Comparison of ENCODE assay signal across 21 cellular contexts in genomic region chrX:131942045-131942444, GRCh38.
A peak's percentile ranks its signal among the peaks of the same experiment; 100 is the strongest.
DNase-seq lines count a peak whose midpoint lies in the region; ATAC-seq, FAIRE-seq and TF ChIP-seq lines count a peak whose summit lies in the region.
"Had no signal": no experiment of that assay in that cellular context is flagged by ENCODE, and none has a peak within 500 bp of the region (broad histone marks: within the 10 kb centered on the region; RNA-seq: fewer than 3 reads in every experiment).

No MANE protein-coding gene starts in this region.

- TF ChIP-seq POLR2A in K562 (conservative IDR thresholded peaks at IDR 0.05) = no peak

- H3K36me3 ChIP-seq in astrocyte (ENCODE audit: insufficient read depth, low read length) (no peaks in the 10 kb centered on the region), K562 (ENCODE audit: control insufficient read depth, insufficient read depth, low read length) (no peaks in the 10 kb centered on the region)
- H3K36me3 ChIP-seq: BLaER1 treated with 17β-estradiol and CSF1 and Interleukin-3, amounts not matched to agents 10 nM and 100 nM had no signal

- WGBS in K562 (ENCODE audit: insufficient coverage, low coverage, missing lambda C conversion rate) = 9% methylated on average over 2 of the region's 2 CpGs

- H3K4me1 ChIP-seq in astrocyte (ENCODE audit: insufficient read depth, low read length) = no peaks in the 10 kb centered on the region
- peaks cover 0 to 27% of the 10 kb centered on the region in 2 experiments; a peak in 3 of 5 replicates for H3K4me1 ChIP-seq in K562 (replicated peaks in 1 of 2; ENCODE audit: control insufficient read depth in 2 of 2, insufficient read depth in 2 of 2, low read length in 2 of 2)
- H3K4me1 ChIP-seq: A549; BLaER1 treated with 17β-estradiol and CSF1 and Interleukin-3, amounts not matched to agents 10 nM and 100 nM; Caco-2 had no signal

- FAIRE-seq in astrocyte (lab: Jason Lieb, UNC) (peak; percentile 39), K562 (lab: Jason Lieb, UNC) (no peak)
- FAIRE-seq: D721Med, GM12892, GM18507 had no signal

- no TSS peak for BruUV-seq in K562 (replicated peaks; lab: Mats Ljungman, UMichigan)

- H3K4me3 ChIP-seq in astrocyte (ENCODE audit: insufficient read depth, low read depth, low read length) (no peak overlapping the region), K562 (no peak overlapping the region)
- H3K4me3 ChIP-seq: A549; BLaER1 treated with 17β-estradiol and CSF1 and Interleukin-3, amounts not matched to agents 10 nM and 100 nM had no signal

- no peaks in the 10 kb centered on the region for H3K27me3 Mint-ChIP-seq in astrocyte (ENCODE audit: low read depth, unreplicated experiment)
- no peaks in the 10 kb centered on the region for H3K27me3 Mint-ChIP-seq in activated CD8-positive, alpha-beta memory T cell treated with anti-CD3 and anti-CD28 coated beads, Interleukin-2, amount 10 ng/mL, durations not matched to agents 7 days and 5 days
- H3K27me3 Mint-ChIP-seq: B cell; CD4-positive, alpha-beta T cell had no signal

- no peaks in the 10 kb centered on the region for H4K20me1 ChIP-seq in astrocyte (ENCODE audit: insufficient read depth, low read length)
- H4K20me1 ChIP-seq in K562 (replicated peaks; ENCODE audit: control insufficient read depth, insufficient read depth, low read length) = no peaks in the 10 kb centered on the region
- H4K20me1 ChIP-seq: BLaER1 treated with 17β-estradiol and CSF1 and Interleukin-3, amounts not matched to agents 10 nM and 100 nM had no signal

- CTCF ChIA-PET in K562 (lab: Yijun Ruan, JAX; ENCODE audit: low intra/inter-chr PET ratio) = no interaction called here
- CTCF ChIA-PET in activated CD8-positive, alpha-beta memory T cell treated with anti-CD3 and anti-CD28 coated beads, Interleukin-2, amount 10 ng/mL, durations not matched to agents 7 days and 5 days (lab: Charles Lee) = no interaction called here

- intact Hi-C loops in K562 (cut with micrococcal nuclease) = no loop called here

- H3K4me3 Mint-ChIP-seq in astrocyte (ENCODE audit: unreplicated experiment) = no peak overlapping the region
- no peak overlapping the region for H3K4me3 Mint-ChIP-seq in activated CD8-positive, alpha-beta memory T cell treated with anti-CD3 and anti-CD28 coated beads, Interleukin-2, amount 10 ng/mL, durations not matched to agents 7 days and 5 days
- H3K4me3 Mint-ChIP-seq: B cell; CD4-positive, alpha-beta T cell; CD8-positive, alpha-beta T cell had no signal

- no peaks in the 10 kb centered on the region for H3K79me2 ChIP-seq in astrocyte (ENCODE audit: insufficient read depth, low read length)
- H3K79me2 ChIP-seq in K562 (ENCODE audit: control insufficient read depth, insufficient read depth, low read length) = no peaks in the 10 kb centered on the region

- H3K27me3 ChIP-seq in astrocyte (ENCODE audit: insufficient read depth, low read length) (no peaks in the 10 kb centered on the region), K562 (ENCODE audit: control insufficient read depth in 2 of 2, insufficient read depth in 2 of 2, low read length in 2 of 2) (no peaks in the 10 kb centered on the region)

- TF ChIP-seq CTCF in astrocyte (IDR thresholded peaks at IDR 0.05; ENCODE audit: insufficient read depth, low read depth, low read length) (no peak), K562 (IDR thresholded peaks at IDR 0.05 in 2 of 3, conservative IDR thresholded peaks at IDR 0.05 in 1 of 3; ENCODE audit: insufficient read depth in 2 of 3, low read depth in 1 of 3, low read length in 3 of 3) (no peak)

- H3K27ac Mint-ChIP-seq in astrocyte (ENCODE audit: unreplicated experiment) = no peak overlapping the region
- no peak overlapping the region for H3K27ac Mint-ChIP-seq in activated CD8-positive, alpha-beta memory T cell treated with anti-CD3 and anti-CD28 coated beads, Interleukin-2, amount 10 ng/mL, durations not matched to agents 7 days and 5 days
- H3K27ac Mint-ChIP-seq: B cell; CD4-positive, alpha-beta T cell; CD8-positive, alpha-beta T cell had no signal

- no peak overlapping the region for H2AFZ ChIP-seq in astrocyte (ENCODE audit: low read depth, low read length)
- H2AFZ ChIP-seq in K562 (ENCODE audit: low read depth, low read length) = no peak overlapping the region

- H3K9me3 Mint-ChIP-seq in astrocyte (ENCODE audit: unreplicated experiment) = no peaks in the 10 kb centered on the region
- no peaks in the 10 kb centered on the region for H3K9me3 Mint-ChIP-seq in activated CD8-positive, alpha-beta memory T cell treated with anti-CD3 and anti-CD28 coated beads, Interleukin-2, amount 10 ng/mL, durations not matched to agents 7 days and 5 days (ENCODE audit: low read depth)
- H3K9me3 Mint-ChIP-seq: CD4-positive, alpha-beta T cell; CD8-positive, alpha-beta T cell had no signal

- DNase-seq in OCI-M1 (lab: John Stamatoyannopoulos, UW) (peak; percentile 37), astrocyte (ENCODE audit: low read depth) (no peak), K562 (ENCODE audit: extremely low read depth in 1 of 4, low spot score in 3 of 4) (peak in 1 of 4 experiments; percentile 30), SW 1271 (lab: John Stamatoyannopoulos, UW) (no peak), GM19240 (ENCODE audit: insufficient read length, low spot score) (no peak)
- DNase-seq in activated CD8-positive, alpha-beta memory T cell treated with anti-CD3 and anti-CD28 coated beads, Interleukin-2, amount 10 ng/mL, durations not matched to agents 7 days and 5 days = no peak
- DNase-seq: AML-193; Caco-2; Calu3; CD4-positive, alpha-beta T cell; CD8-positive, alpha-beta T cell; DMS79 treated with DMSO at 0.1 percent for 48 hours; GF-D8 had no signal

- TF ChIP-seq RAD21 in K562 (CRISPR knock-in tag; conservative IDR thresholded peaks at IDR 0.05 in 1 of 2, IDR thresholded peaks at IDR 0.05 in 1 of 2) = no peak

- H3K9me3 ChIP-seq in astrocyte (ENCODE audit: insufficient read depth, low read depth, low read length) (no peaks in the 10 kb centered on the region), K562 (replicated peaks; ENCODE audit: control insufficient read depth, insufficient read depth, low read depth, low read length) (no peaks in the 10 kb centered on the region)
- H3K9me3 ChIP-seq: A549, Caco-2 had no signal

- no peak for TF ChIP-seq EP300 in K562 (IDR thresholded peaks at IDR 0.05; ENCODE audit: low read length)

- H3K9me1 ChIP-seq in K562 (ENCODE audit: control insufficient read depth, insufficient read depth, low read length) = no peaks in the 10 kb centered on the region

- H3K4me2 ChIP-seq in astrocyte (ENCODE audit: low read length) (no peak overlapping the region), K562 (ENCODE audit: insufficient read depth, low read length) (no peak overlapping the region)
- H3K4me2 ChIP-seq: A549; BLaER1 treated with 17β-estradiol and CSF1 and Interleukin-3, amounts not matched to agents 10 nM and 100 nM had no signal

- no peak for ATAC-seq in K562
- no peak for ATAC-seq in activated CD8-positive, alpha-beta memory T cell treated with anti-CD3 and anti-CD28 coated beads, Interleukin-2, amount 10 ng/mL, durations not matched to agents 7 days and 5 days
- ATAC-seq: A549; CD8-positive, alpha-beta T cell had no signal

- POLR2A ChIA-PET in K562 (lab: Yijun Ruan, JAX) = no interaction called here

- in situ Hi-C loops in K562 (cut with MboI) = no loop called here

- H3K4me1 Mint-ChIP-seq in astrocyte (ENCODE audit: low read depth, unreplicated experiment) = peaks cover 2% of the 10 kb centered on the region
- no peaks in the 10 kb centered on the region for H3K4me1 Mint-ChIP-seq in activated CD8-positive, alpha-beta memory T cell treated with anti-CD3 and anti-CD28 coated beads, Interleukin-2, amount 10 ng/mL, durations not matched to agents 7 days and 5 days
- H3K4me1 Mint-ChIP-seq: B cell had no signal

- H3K27ac ChIP-seq in astrocyte (ENCODE audit: low read depth, low read length) (no peak overlapping the region), K562 (ENCODE audit: extremely low read depth, low read depth, low read length) (no peak overlapping the region)
- H3K27ac ChIP-seq: 22Rv1; A549; BLaER1 treated with 17β-estradiol and CSF1 and Interleukin-3, amounts not matched to agents 10 nM and 100 nM; C4-2B had no signal

- H3K36me3 Mint-ChIP-seq in astrocyte (ENCODE audit: low read depth, unreplicated experiment) = no peaks in the 10 kb centered on the region
- no peaks in the 10 kb centered on the region for H3K36me3 Mint-ChIP-seq in activated CD8-positive, alpha-beta memory T cell treated with anti-CD3 and anti-CD28 coated beads, Interleukin-2, amount 10 ng/mL, durations not matched to agents 7 days and 5 days
- H3K36me3 Mint-ChIP-seq: CD8-positive, alpha-beta T cell had no signal

- no peak overlapping the region for H3K9ac ChIP-seq in astrocyte (ENCODE audit: low read length)
- H3K9ac ChIP-seq in K562 (ENCODE audit: insufficient read depth in 1 of 2, low read depth in 2 of 2, low read length in 2 of 2) = no peak overlapping the region
- H3K9ac ChIP-seq: BLaER1 treated with 17β-estradiol and CSF1 and Interleukin-3, amounts not matched to agents 10 nM and 100 nM had no signal

TF ChIP-seq in K562, 482 proteins besides CTCF, POLR2A, EP300 and RAD21:
- TF ChIP-seq KDM1A (IDR thresholded peaks at IDR 0.05) = no peak
- TF ChIP-seq ZNF277 (CRISPR knock-in tag; IDR thresholded peaks at IDR 0.05; ENCODE audit: borderline replicate concordance) = no peak
- no peak for TF ChIP-seq ZNF239 (CRISPR knock-in tag; IDR thresholded peaks at IDR 0.05)
- peak; percentile 71 for TF ChIP-seq CBFA2T3 (IDR thresholded peaks at IDR 0.05)
- TF ChIP-seq RNF2 (IDR thresholded peaks at IDR 0.05) = no peak
- TF ChIP-seq NCOR1 (IDR thresholded peaks at IDR 0.05) = peak; percentile 29; the same call in 1 of the 2 replicates
- TF ChIP-seq PHF8 (IDR thresholded peaks at IDR 0.05; ENCODE audit: borderline replicate concordance, low read length) = no peak
- peak; percentile 29; the same call in 1 of the 2 replicates for TF ChIP-seq TEAD4 (IDR thresholded peaks at IDR 0.05; ENCODE audit: low read length)
- no peak for TF ChIP-seq TEAD4 (CRISPR knock-in tag; IDR thresholded peaks at IDR 0.05; ENCODE audit: borderline replicate concordance)
- peak; percentile 31; the same call in 1 of the 2 replicates for TF ChIP-seq TAL1 (IDR thresholded peaks at IDR 0.05)
- TF ChIP-seq CBFA2T2 (conservative IDR thresholded peaks at IDR 0.05) = peak; percentile 61
- TF ChIP-seq ARID1B (IDR thresholded peaks at IDR 0.05) = 0 out of 2 replicates have a peak, but pooled peaks have one; percentile 29
